ENCODE assay signal across 8 cellular contexts in genomic region chr2:152097291-152098032, GRCh38. TPM values are rescaled to one million over a fixed set of nuclear protein-coding genes. Genes with fewer than 3 reads are reported as not detected.
DNase-seq lines count a peak whose midpoint lies in the region; ATAC-seq, FAIRE-seq and TF ChIP-seq lines count a peak whose summit lies in the region.

No MANE protein-coding gene starts in this region.

- H3K9ac ChIP-seq in BLaER1: no peak overlapping the region

- peak; percentile 15 for DNase-seq in H54 (ENCODE audit: insufficient read length, low spot score)
- DNase-seq in activated T-helper 2 cell treated with anti-CD3 and anti-CD28 coated beads, Interferon-gamma antibody, Interleukin-2, Interleukin-4, amounts not matched to agents 10 μg/mL and 5 μg/mL and 100 μg/mL, durations not matched to agents 14 hours and 24 hours and 36 hours (ENCODE audit: low spot score): no peak
- DNase-seq in right atrium auricular region (ENCODE audit: low spot score): peak; percentile 61
- no peak for DNase-seq in gastrocnemius medialis
- no peak for DNase-seq in NCI-H1694 treated with DMSO at 0.1 percent for 48 hours (lab: John Stamatoyannopoulos, UW)
- no peak for DNase-seq in stimulated activated CD4-positive, alpha-beta T cell treated with anti-CD3 and anti-CD28 coated beads, Interleukin-4, amount 100 ng/mL, for 24 hours
- no peak for DNase-seq in middle frontal gyrus (ENCODE audit: extremely low spot score, low spot score)

- ATAC-seq in gastrocnemius medialis: peak; percentile 40 to 55

- H3K4me1 Mint-ChIP-seq in activated T-helper 2 cell treated with anti-CD3 and anti-CD28 coated beads, Interferon-gamma antibody, Interleukin-2, Interleukin-4, amounts not matched to agents 10 μg/mL and 5 μg/mL and 100 μg/mL, durations not matched to agents 14 hours and 24 hours and 36 hours (ENCODE audit: low read depth): peaks cover 15% of the 10 kb centered on the region

- H3K9me3 Mint-ChIP-seq in activated T-helper 2 cell treated with anti-CD3 and anti-CD28 coated beads, Interferon-gamma antibody, Interleukin-2, Interleukin-4, amounts not matched to agents 10 μg/mL and 5 μg/mL and 100 μg/mL, durations not matched to agents 14 hours and 24 hours and 36 hours: no peaks in the 10 kb centered on the region

- H3K36me3 ChIP-seq in BLaER1 (no peaks in the 10 kb centered on the region), right atrium auricular region (no peaks in the 10 kb centered on the region), gastrocnemius medialis (no peaks in the 10 kb centered on the region)

- H3K4me3 ChIP-seq in BLaER1: peak overlapping the region; percentile 72; the same call in 1 of the 2 replicates
- peak overlapping the region; percentile 51 to 71 for H3K4me3 ChIP-seq in right atrium auricular region
- H3K4me3 ChIP-seq in gastrocnemius medialis: peak overlapping the region; percentile 62 to 71 (median 64)

- no peak for FAIRE-seq in H54 (lab: Jason Lieb, UNC)

- H4K20me1 ChIP-seq in BLaER1: peaks cover 6% of the 10 kb centered on the region; the same call in 1 of the 2 replicates

- in situ Hi-C loops in gastrocnemius medialis (cut with MboI; ENCODE audit: low sequenced_read_pairs in 4 of 4): no loop called here

- peak overlapping the region; percentile 59 for H3K4me3 Mint-ChIP-seq in activated T-helper 2 cell treated with anti-CD3 and anti-CD28 coated beads, Interferon-gamma antibody, Interleukin-2, Interleukin-4, amounts not matched to agents 10 μg/mL and 5 μg/mL and 100 μg/mL, durations not matched to agents 14 hours and 24 hours and 36 hours (ENCODE audit: low read depth)

- peaks cover 53% of the 10 kb centered on the region for H3K27me3 Mint-ChIP-seq in activated T-helper 2 cell treated with anti-CD3 and anti-CD28 coated beads, Interferon-gamma antibody, Interleukin-2, Interleukin-4, amounts not matched to agents 10 μg/mL and 5 μg/mL and 100 μg/mL, durations not matched to agents 14 hours and 24 hours and 36 hours (ENCODE audit: low read depth)

- H3K4me2 ChIP-seq in BLaER1: peak overlapping the region; percentile 96

- intact Hi-C loops in activated T-helper 2 cell treated with anti-CD3 and anti-CD28 coated beads, Interferon-gamma antibody, Interleukin-2, Interleukin-4, amounts not matched to agents 10 μg/mL and 5 μg/mL and 100 μg/mL, durations not matched to agents 14 hours and 24 hours and 36 hours (cut with micrococcal nuclease): no loop called here
- intact Hi-C loops in gastrocnemius medialis (cut with DNase I; ENCODE audit: low total_unique reads): no loop called here

- H3K36me3 Mint-ChIP-seq in activated T-helper 2 cell treated with anti-CD3 and anti-CD28 coated beads, Interferon-gamma antibody, Interleukin-2, Interleukin-4, amounts not matched to agents 10 μg/mL and 5 μg/mL and 100 μg/mL, durations not matched to agents 14 hours and 24 hours and 36 hours (ENCODE audit: low read depth): no peaks in the 10 kb centered on the region

- H3K9me3 ChIP-seq in BLaER1 (no peaks in the 10 kb centered on the region), right atrium auricular region (no peaks in the 10 kb centered on the region), gastrocnemius medialis (no peaks in the 10 kb centered on the region)

- TF ChIP-seq POLR2A in H54 (IDR thresholded peaks at IDR 0.05; ENCODE audit: low read depth, low read length) (no peak), gastrocnemius medialis (IDR thresholded peaks at IDR 0.05) (no peak)

- H3K27ac Mint-ChIP-seq in activated T-helper 2 cell treated with anti-CD3 and anti-CD28 coated beads, Interferon-gamma antibody, Interleukin-2, Interleukin-4, amounts not matched to agents 10 μg/mL and 5 μg/mL and 100 μg/mL, durations not matched to agents 14 hours and 24 hours and 36 hours: no peak overlapping the region

- H3K27ac ChIP-seq in BLaER1 (no peak overlapping the region), right atrium auricular region (peak overlapping the region in 1 of 2 donors; percentile 28), gastrocnemius medialis (no peak overlapping the region)

- H3K4me1 ChIP-seq in BLaER1 (peaks cover 15% of the 10 kb centered on the region), right atrium auricular region (peaks cover 0 to 23% of the 10 kb centered on the region in 2 donors), gastrocnemius medialis (peaks cover 7 to 22% of the 10 kb centered on the region in 2 donors)

- peaks cover 58% of the 10 kb centered on the region for H3K27me3 ChIP-seq in BLaER1
- no peaks in the 10 kb centered on the region for H3K27me3 ChIP-seq in right atrium auricular region
- peaks cover 24 to 47% (median 24%) of the 10 kb centered on the region in 3 donors for H3K27me3 ChIP-seq in gastrocnemius medialis

- no peak for TF ChIP-seq CTCF in right atrium auricular region (IDR thresholded peaks at IDR 0.05)
- TF ChIP-seq CTCF in gastrocnemius medialis (IDR thresholded peaks at IDR 0.05 in 4 of 5, conservative IDR thresholded peaks at IDR 0.05 in 1 of 5): no peak

RNA-seq across cellular contexts. Expression of gene CACNB4, which starts 1.4 kb away (rescaled TPM):
- 0.23 and 0.39 TPM in 2 replicates for total RNA-seq in activated T-helper 2 cell treated with anti-CD3 and anti-CD28 coated beads, Interferon-gamma antibody, Interleukin-2, Interleukin-4, amounts not matched to agents 10 μg/mL and 5 μg/mL and 100 μg/mL, durations not matched to agents 14 hours and 24 hours and 36 hours
- total RNA-seq in right atrium auricular region (under 1 TPM; 0.37 to 0.90 TPM), gastrocnemius medialis (under 1 TPM; 0.04 to 0.56 (median 0.36) TPM)

Comparison
In these comparisons a context has a peak if more than half of its experiments do, and no peak if none do; other contexts are left out.
1. DNase-seq: peak in H54 (single experiment) and right atrium auricular region (single experiment); none in activated T-helper 2 cell treated with anti-CD3 and anti-CD28 coated beads, Interferon-gamma antibody, Interleukin-2, Interleukin-4, amounts not matched to agents 10 μg/mL and 5 μg/mL and 100 μg/mL, durations not matched to agents 14 hours and 24 hours and 36 hours (single experiment), gastrocnemius medialis (0 of 2), NCI-H1694 treated with DMSO at 0.1 percent for 48 hours (single experiment), stimulated activated CD4-positive, alpha-beta T cell treated with anti-CD3 and anti-CD28 coated beads, Interleukin-4, amount 100 ng/mL, for 24 hours (single experiment) and middle frontal gyrus (single experiment).
2. Peak in every context shown above with its lines, with median percentiles within 50 percentile points of each other: H3K4me3 ChIP-seq.